Comparison of ENCODE assay signal across 9 cellular contexts in genomic region chr2:239268549-239268948, GRCh38.
A peak's percentile ranks its signal among the peaks of the same experiment; 100 is the strongest.
DNase-seq lines count a peak whose midpoint lies in the region; ATAC-seq and TF ChIP-seq lines count a peak whose summit lies in the region.
"Had no signal": no experiment of that assay in that cellular context is flagged by ENCODE, and none has a peak within 500 bp of the region (broad histone marks: within the 10 kb centered on the region; RNA-seq: fewer than 3 reads in every experiment).

No MANE protein-coding gene starts in this region.

- H3K36me3 ChIP-seq in CD8-positive, alpha-beta T cell (ENCODE audit: insufficient read depth, low read length): no peaks in the 10 kb centered on the region
- H3K36me3 ChIP-seq in KOPT-K1 (ENCODE audit: insufficient read depth, low read length): peaks cover 22% of the 10 kb centered on the region
- H3K36me3 ChIP-seq in trophoblast cell (ENCODE audit: control insufficient read depth in 1 of 2, insufficient read depth in 2 of 2, low read length in 2 of 2): no peaks in the 10 kb centered on the region

- H3K4me3 ChIP-seq in CD8-positive, alpha-beta T cell (ENCODE audit: low read depth, low read length): no peak overlapping the region
- H3K4me3 ChIP-seq in trophoblast cell (ENCODE audit: low read depth, low read length): no peak overlapping the region

- CTCF ChIA-PET in CD8-positive, alpha-beta T cell (lab: Charles Lee): interaction anchor here (0.9 to 4.7 kb wide), 10 partner anchors 18 to 614 kb away, joined by 3 to 35 read pairs (median 6); no protein-coding TSS in a partner anchor

- no peak overlapping the region for H3K4ac ChIP-seq in trophoblast cell (ENCODE audit: low read depth, low read length)

- ATAC-seq in CD8-positive, alpha-beta T cell: no peak
- ATAC-seq in HG02623 (IDR thresholded peaks at IDR 0.05; ENCODE audit: unreplicated experiment) (no peak), GM18520 (IDR thresholded peaks at IDR 0.05; ENCODE audit: unreplicated experiment) (no peak)
- ATAC-seq: sciatic nerve had no signal

- intact Hi-C loops in CD8-positive, alpha-beta T cell (cut with DNase I, micrococcal nuclease): loop anchor here (5.0 to 10.0 kb wide), 7 partner anchors 114 to 874 kb away; partner anchors contain the start of genes NDUFA10 (in 1 of the 2) and OTOS (in 1 of the 2)
- intact Hi-C loops in dendritic cell treated with granulocyte-macrophage colony-stimulating factor and Interleukin-4, amounts not matched to agents 40 ng/mL and 50 ng/mL, for 4 days (cut with micrococcal nuclease): loop anchor here (5.0 kb wide), 2 partner anchors 36 to 49 kb away; no protein-coding TSS in a partner anchor

- H3K27me3 ChIP-seq in CD8-positive, alpha-beta T cell (ENCODE audit: insufficient read depth, low read length): no peaks in the 10 kb centered on the region
- H3K27me3 ChIP-seq in trophoblast cell (ENCODE audit: insufficient read depth, low read length): no peaks in the 10 kb centered on the region

- peak overlapping the region; percentile 19 for H3K9ac ChIP-seq in trophoblast cell (ENCODE audit: low read length)

- no peak overlapping the region for H3K4me2 ChIP-seq in trophoblast cell (ENCODE audit: low read length)

- no peak overlapping the region for H3K14ac ChIP-seq in trophoblast cell (ENCODE audit: low read length)

- no peak overlapping the region for H4K91ac ChIP-seq in trophoblast cell (ENCODE audit: low read depth, low read length)

- POLR2A ChIA-PET in CD8-positive, alpha-beta T cell (lab: Charles Lee): interaction anchor here (1.4 to 3.0 kb wide), 4 partner anchors 15 to 133 kb away, joined by 4 to 13 read pairs (median 12); partner anchors contain the start of gene HDAC4

- H2AK5ac ChIP-seq in trophoblast cell (ENCODE audit: low read length): peak overlapping the region; percentile 20

- H3K4me3 Mint-ChIP-seq in CD8-positive, alpha-beta T cell: no peak overlapping the region
- H3K4me3 Mint-ChIP-seq in dendritic cell treated with granulocyte-macrophage colony-stimulating factor and Interleukin-4, amounts not matched to agents 40 ng/mL and 50 ng/mL, for 4 days: no peak overlapping the region

- no peak overlapping the region for H2BK5ac ChIP-seq in trophoblast cell (ENCODE audit: low read depth, low read length, poor library complexity)

- H3K27ac Mint-ChIP-seq in CD8-positive, alpha-beta T cell: peak overlapping the region; percentile 11
- peak overlapping the region; percentile 99 for H3K27ac Mint-ChIP-seq in dendritic cell treated with granulocyte-macrophage colony-stimulating factor and Interleukin-4, amounts not matched to agents 40 ng/mL and 50 ng/mL, for 4 days

- no peaks in the 10 kb centered on the region for H3K9me3 ChIP-seq in CD8-positive, alpha-beta T cell (ENCODE audit: low read length)
- H3K9me3 ChIP-seq in KOPT-K1 (ENCODE audit: insufficient read depth, low read length, poor library complexity, severe bottlenecking) (no peaks in the 10 kb centered on the region), trophoblast cell (ENCODE audit: insufficient read depth, low read depth, low read length) (peaks cover 2% of the 10 kb centered on the region)

- peaks cover 12% of the 10 kb centered on the region for H3K79me1 ChIP-seq in trophoblast cell (ENCODE audit: low read length)

- no peak overlapping the region for H2BK120ac ChIP-seq in trophoblast cell (ENCODE audit: insufficient read depth, low read length, poor library complexity)

- H3K4me1 ChIP-seq in CD8-positive, alpha-beta T cell (ENCODE audit: insufficient read depth, low read length): peaks cover 72% of the 10 kb centered on the region
- H3K4me1 ChIP-seq in trophoblast cell (ENCODE audit: control insufficient read depth in 1 of 2, insufficient read depth in 2 of 2, low read length in 2 of 2): peaks cover 20 to 22% of the 10 kb centered on the region in 2 experiments

- H3K27me3 Mint-ChIP-seq in CD8-positive, alpha-beta T cell (ENCODE audit: low read depth): no peaks in the 10 kb centered on the region
- H3K27me3 Mint-ChIP-seq in dendritic cell treated with granulocyte-macrophage colony-stimulating factor and Interleukin-4, amounts not matched to agents 40 ng/mL and 50 ng/mL, for 4 days: no peaks in the 10 kb centered on the region

- peak in 1 of 7 experiments; percentile 3 for DNase-seq in CD8-positive, alpha-beta T cell
- no peak for DNase-seq in trophoblast cell
- DNase-seq in GM19240 (ENCODE audit: insufficient read length, low spot score): no peak
- no peak for DNase-seq in dedifferentiated amniotic fluid mesenchymal stem cell (ENCODE audit: extremely low spot score)

- no peak overlapping the region for H3K27ac ChIP-seq in CD8-positive, alpha-beta T cell (ENCODE audit: low read depth, low read length)
- H3K27ac ChIP-seq in KOPT-K1 (ENCODE audit: low read depth, low read length, poor library complexity, severe bottlenecking) (peak overlapping the region; percentile 74), trophoblast cell (ENCODE audit: low read depth, low read length) (no peak overlapping the region)

- H3K36me3 Mint-ChIP-seq in CD8-positive, alpha-beta T cell: no peaks in the 10 kb centered on the region
- peaks cover 12% of the 10 kb centered on the region for H3K36me3 Mint-ChIP-seq in dendritic cell treated with granulocyte-macrophage colony-stimulating factor and Interleukin-4, amounts not matched to agents 40 ng/mL and 50 ng/mL, for 4 days (ENCODE audit: low read depth)

- H4K12ac ChIP-seq in trophoblast cell (ENCODE audit: low read depth, low read length): no peak overlapping the region

- no peak overlapping the region for H3K18ac ChIP-seq in trophoblast cell (ENCODE audit: low read length)

- H2AFZ ChIP-seq in trophoblast cell (ENCODE audit: insufficient read depth, low read length, poor library complexity): no peak overlapping the region

- peaks cover 79% of the 10 kb centered on the region for H3K4me1 Mint-ChIP-seq in CD8-positive, alpha-beta T cell (ENCODE audit: low read depth)
- peaks cover 87% of the 10 kb centered on the region for H3K4me1 Mint-ChIP-seq in dendritic cell treated with granulocyte-macrophage colony-stimulating factor and Interleukin-4, amounts not matched to agents 40 ng/mL and 50 ng/mL, for 4 days (ENCODE audit: low read depth)

- H4K8ac ChIP-seq in trophoblast cell (ENCODE audit: low read depth, low read length): no peak overlapping the region

- no peaks in the 10 kb centered on the region for H3K79me2 ChIP-seq in trophoblast cell (ENCODE audit: control insufficient read depth, insufficient read depth, low read length, poor library complexity)

- peak overlapping the region; percentile 49 for H3K23ac ChIP-seq in trophoblast cell (ENCODE audit: low read length)

- WGBS in trophoblast cell (ENCODE audit: extremely low coverage, insufficient coverage, insufficient read length): no CpG with 5 or more reads among the region's 3 CpGs

- no peaks in the 10 kb centered on the region for H3K9me3 Mint-ChIP-seq in CD8-positive, alpha-beta T cell
- no peaks in the 10 kb centered on the region for H3K9me3 Mint-ChIP-seq in dendritic cell treated with granulocyte-macrophage colony-stimulating factor and Interleukin-4, amounts not matched to agents 40 ng/mL and 50 ng/mL, for 4 days

- no peak for TF ChIP-seq CTCF in CD8-positive, alpha-beta T cell (IDR thresholded peaks at IDR 0.05)

- H2BK12ac ChIP-seq in trophoblast cell (ENCODE audit: low read length): no peak overlapping the region
